Comparison of ENCODE assay signal across 27 cellular contexts in genomic region chr1:112040891-112041740, GRCh38. TPM values are rescaled to one million over a fixed set of nuclear protein-coding genes. Genes with fewer than 3 reads are reported as not detected.
DNase-seq lines count a peak whose midpoint lies in the region; ATAC-seq, FAIRE-seq and TF ChIP-seq lines count a peak whose summit lies in the region.
"Had no signal": no experiment of that assay in that cellular context is flagged by ENCODE, and none has a peak within 500 bp of the region (broad histone marks: within the 10 kb centered on the region; RNA-seq: fewer than 3 reads in every experiment).

No MANE protein-coding gene starts in this region.

- POLR2A ChIA-PET in HepG2 (lab: Yijun Ruan, JAX): no interaction called here

- H3K27me3 ChIP-seq in liver (ENCODE audit: control insufficient read depth in 4 of 4, insufficient read depth in 4 of 4, low read length in 3 of 4): no peaks in the 10 kb centered on the region
- no peaks in the 10 kb centered on the region for H3K27me3 ChIP-seq in HepG2 (ENCODE audit: control insufficient read depth in 1 of 2, insufficient read depth in 2 of 2, low read length in 2 of 2)
- H3K27me3 ChIP-seq: ascending aorta, esophagus muscularis mucosa, neural progenitor cell, SJSA1, vagina had no signal

- no peak overlapping the region for H3K4me3 Mint-ChIP-seq in natural killer cell treated with Interleukin-12 subunit alpha and Interleukin-12 subunit beta and Interleukin-15 and Interleukin-18, amount 100 ng/mL, for 72 hours
- H3K4me3 Mint-ChIP-seq: activated CD4-positive, alpha-beta memory T cell treated with anti-CD3 and anti-CD28 coated beads, Interleukin-2, amount 10 ng/mL, durations not matched to agents 7 days and 5 days; activated naive CD4-positive, alpha-beta T cell treated with anti-CD3 and anti-CD28 coated beads, Interleukin-2, amount 10 ng/mL, durations not matched to agents 7 days and 5 days; activated T-cell treated with anti-CD3 and anti-CD28 coated beads, Interleukin-2, amount 50 U/mL, for 24 hours; CD14-positive monocyte; neural progenitor cell; T-helper 2 cell treated with Interferon-gamma antibody and Interleukin-4, amounts not matched to agents 5 μg/mL and 100 μg/mL, for 36 hours; WTC11 had no signal

- no peak overlapping the region for H2AFZ ChIP-seq in HepG2 (ENCODE audit: low read length)
- H2AFZ ChIP-seq: neural progenitor cell, PC-9 had no signal

- H4K20me1 ChIP-seq in HepG2 (ENCODE audit: insufficient read depth, low read length): no peaks in the 10 kb centered on the region

- in situ Hi-C loops in HepG2 (cut with HindIII; ENCODE audit: extremely low pct_ligation_motif_present, low pct_unique_long_range_greater_than_20kb): no loop called here

- no TSS peak for BruUV-seq in HepG2 (replicated peaks; lab: Mats Ljungman, UMichigan)

- TF ChIP-seq RAD21 in liver (IDR thresholded peaks at IDR 0.05) (no peak), HepG2 (CRISPR knock-in tag; IDR thresholded peaks at IDR 0.05) (no peak)

- no peak for TF ChIP-seq POLR2A in HepG2 (IDR thresholded peaks at IDR 0.05; ENCODE audit: insufficient read depth in 1 of 2, low read depth in 2 of 2, low read length in 2 of 2)

- DNase-seq in HepG2 (ENCODE audit: low spot score): no peak
- DNase-seq in NOMO-1 treated with dmso at 0.1 percent for 144 hours (lab: John Stamatoyannopoulos, UW; ENCODE audit: unreplicated experiment): peak; percentile 72
- no peak for DNase-seq in activated naive CD4-positive, alpha-beta T cell treated with anti-CD3 and anti-CD28 coated beads, Interleukin-2, amount 50 U/mL, for 72 hours (ENCODE audit: low spot score in 2 of 2)
- no peak for DNase-seq in AML-193 (lab: John Stamatoyannopoulos, UW)
- no peak for DNase-seq in natural killer cell treated with Interleukin-12 subunit alpha and Interleukin-12 subunit beta and Interleukin-15 and Interleukin-18, amount 100 ng/mL, for 72 hours (ENCODE audit: low spot score)
- DNase-seq: activated CD4-positive, alpha-beta memory T cell treated with anti-CD3 and anti-CD28 coated beads, Interleukin-2, amount 10 ng/mL, durations not matched to agents 7 days and 5 days; activated naive CD4-positive, alpha-beta T cell treated with anti-CD3 and anti-CD28 coated beads, Interleukin-2, amount 10 ng/mL, durations not matched to agents 7 days and 5 days; activated T-cell treated with anti-CD3 and anti-CD28 coated beads, Interleukin-2, amount 50 U/mL, for 24 hours; KBM-7; NCI-H1930; PC-9; small intestine; stimulated activated CD4-positive, alpha-beta T cell treated with anti-CD3 and anti-CD28 coated beads, Interleukin-4, amount 100 ng/mL, for 24 hours had no signal

- H3K4me1 Mint-ChIP-seq in natural killer cell treated with Interleukin-12 subunit alpha and Interleukin-12 subunit beta and Interleukin-15 and Interleukin-18, amount 100 ng/mL, for 72 hours (ENCODE audit: low read depth in 2 of 2): no peaks in the 10 kb centered on the region
- H3K4me1 Mint-ChIP-seq: activated CD4-positive, alpha-beta memory T cell treated with anti-CD3 and anti-CD28 coated beads, Interleukin-2, amount 10 ng/mL, durations not matched to agents 7 days and 5 days; activated naive CD4-positive, alpha-beta T cell treated with anti-CD3 and anti-CD28 coated beads, Interleukin-2, amount 10 ng/mL, durations not matched to agents 7 days and 5 days; CD14-positive monocyte; neural progenitor cell; WTC11 had no signal

- 50% methylated on average over 7 of the region's 7 CpGs for WGBS in liver
- 19% methylated on average over 7 of the region's 7 CpGs for WGBS in HepG2 (ENCODE audit: low lambda C conversion rate)

- intact Hi-C loops in HepG2 (cut with micrococcal nuclease; ENCODE audit: unreplicated experiment): no loop called here

- CTCF ChIA-PET in HepG2 (lab: Yijun Ruan, JAX; ENCODE audit: low intra/inter-chr PET ratio, low total read pairs): no interaction called here

- H3K9ac ChIP-seq in liver (ENCODE audit: low read depth in 1 of 2, low read length in 2 of 2) (no peak overlapping the region), HepG2 (ENCODE audit: insufficient read depth, low read depth, low read length) (no peak overlapping the region)
- H3K9ac ChIP-seq: neural progenitor cell had no signal

- ATAC-seq in HepG2 (no peak), HG03280 (IDR thresholded peaks at IDR 0.05; ENCODE audit: unreplicated experiment) (peak; percentile 64), HG03135 (IDR thresholded peaks at IDR 0.05; ENCODE audit: unreplicated experiment) (no peak)
- no peak for ATAC-seq in activated naive CD4-positive, alpha-beta T cell treated with anti-CD3 and anti-CD28 coated beads, Interleukin-2, amount 50 U/mL, for 72 hours
- ATAC-seq in natural killer cell treated with Interleukin-12 subunit alpha and Interleukin-12 subunit beta and Interleukin-15 and Interleukin-18, amount 100 ng/mL, for 72 hours: no peak
- ATAC-seq: A549, left colon, WTC11 had no signal

- H3K4me3 ChIP-seq in liver (ENCODE audit: low read depth in 1 of 3, low read length in 3 of 3): no peak overlapping the region
- H3K4me3 ChIP-seq in HepG2 (replicated peaks in 1 of 3; ENCODE audit: insufficient read depth in 1 of 3, low read depth in 2 of 3, low read length in 3 of 3): no peak overlapping the region
- H3K4me3 ChIP-seq: A549, ascending aorta, esophagus muscularis mucosa, neural progenitor cell, PC-9, SJSA1, vagina had no signal

- H3K9me3 ChIP-seq in liver (ENCODE audit: control insufficient read depth in 4 of 4, low read length in 3 of 4): no peaks in the 10 kb centered on the region
- H3K9me3 ChIP-seq in HepG2 (ENCODE audit: low read length): no peaks in the 10 kb centered on the region
- H3K9me3 ChIP-seq: A549, ascending aorta, esophagus muscularis mucosa, SJSA1, vagina had no signal

- H3K36me3 ChIP-seq in liver (ENCODE audit: control insufficient read depth in 4 of 4, insufficient read depth in 3 of 4, low read depth in 1 of 4, low read length in 3 of 4) (no peaks in the 10 kb centered on the region), HepG2 (replicated peaks in 1 of 2; ENCODE audit: control insufficient read depth in 1 of 2, insufficient read depth in 2 of 2, low read length in 2 of 2) (no peaks in the 10 kb centered on the region)
- H3K36me3 ChIP-seq: ascending aorta, esophagus muscularis mucosa, neural progenitor cell, SJSA1, vagina had no signal

- TF ChIP-seq EP300 in HepG2 (IDR thresholded peaks at IDR 0.05; ENCODE audit: low read depth in 2 of 2, low read length in 2 of 2) (no peak), HepG2 (CRISPR knock-in tag; IDR thresholded peaks at IDR 0.05; ENCODE audit: borderline replicate concordance) (no peak)

- H3K27ac Mint-ChIP-seq in activated naive CD4-positive, alpha-beta T cell treated with anti-CD3 and anti-CD28 coated beads, Interleukin-2, amount 50 U/mL, for 72 hours: no peak overlapping the region
- no peak overlapping the region for H3K27ac Mint-ChIP-seq in natural killer cell treated with Interleukin-12 subunit alpha and Interleukin-12 subunit beta and Interleukin-15 and Interleukin-18, amount 100 ng/mL, for 72 hours
- H3K27ac Mint-ChIP-seq: activated CD4-positive, alpha-beta memory T cell treated with anti-CD3 and anti-CD28 coated beads, Interleukin-2, amount 10 ng/mL, durations not matched to agents 7 days and 5 days; activated naive CD4-positive, alpha-beta T cell treated with anti-CD3 and anti-CD28 coated beads, Interleukin-2, amount 10 ng/mL, durations not matched to agents 7 days and 5 days; activated T-cell treated with anti-CD3 and anti-CD28 coated beads, Interleukin-2, amount 50 U/mL, for 24 hours; CD14-positive monocyte; neural progenitor cell; T-helper 2 cell treated with Interferon-gamma antibody and Interleukin-4, amounts not matched to agents 5 μg/mL and 100 μg/mL, for 36 hours; WTC11 had no signal

- TF ChIP-seq CTCF in liver (IDR thresholded peaks at IDR 0.05; ENCODE audit: low read depth, low read length, missing input control) (no peak), HepG2 (CRISPR knock-in tag; IDR thresholded peaks at IDR 0.05) (no peak)

- FAIRE-seq in HepG2 (lab: Jason Lieb, UNC): no peak
- FAIRE-seq: A549, H1, small intestine had no signal

- no peaks in the 10 kb centered on the region for H3K36me3 Mint-ChIP-seq in activated naive CD4-positive, alpha-beta T cell treated with anti-CD3 and anti-CD28 coated beads, Interleukin-2, amount 50 U/mL, for 72 hours
- no peaks in the 10 kb centered on the region for H3K36me3 Mint-ChIP-seq in natural killer cell treated with Interleukin-12 subunit alpha and Interleukin-12 subunit beta and Interleukin-15 and Interleukin-18, amount 100 ng/mL, for 72 hours
- H3K36me3 Mint-ChIP-seq: activated naive CD4-positive, alpha-beta T cell treated with anti-CD3 and anti-CD28 coated beads, Interleukin-2, amount 10 ng/mL, durations not matched to agents 7 days and 5 days; CD14-positive monocyte; neural progenitor cell; WTC11 had no signal

- no peaks in the 10 kb centered on the region for H3K79me2 ChIP-seq in HepG2 (ENCODE audit: insufficient read depth, low read length)

- no peaks in the 10 kb centered on the region for H3K9me3 Mint-ChIP-seq in activated naive CD4-positive, alpha-beta T cell treated with anti-CD3 and anti-CD28 coated beads, Interleukin-2, amount 50 U/mL, for 72 hours
- H3K9me3 Mint-ChIP-seq in natural killer cell treated with Interleukin-12 subunit alpha and Interleukin-12 subunit beta and Interleukin-15 and Interleukin-18, amount 100 ng/mL, for 72 hours: no peaks in the 10 kb centered on the region
- H3K9me3 Mint-ChIP-seq: activated CD4-positive, alpha-beta memory T cell treated with anti-CD3 and anti-CD28 coated beads, Interleukin-2, amount 10 ng/mL, durations not matched to agents 7 days and 5 days; activated naive CD4-positive, alpha-beta T cell treated with anti-CD3 and anti-CD28 coated beads, Interleukin-2, amount 10 ng/mL, durations not matched to agents 7 days and 5 days; activated T-cell treated with anti-CD3 and anti-CD28 coated beads, Interleukin-2, amount 50 U/mL, for 24 hours; CD14-positive monocyte; neural progenitor cell; T-helper 2 cell treated with Interferon-gamma antibody and Interleukin-4, amounts not matched to agents 5 μg/mL and 100 μg/mL, for 36 hours; WTC11 had no signal

- H3K4me1 ChIP-seq in liver (ENCODE audit: control insufficient read depth in 4 of 4, insufficient read depth in 4 of 4, low read length in 3 of 4) (no peaks in the 10 kb centered on the region), HepG2 (ENCODE audit: insufficient read depth, low read length) (no peaks in the 10 kb centered on the region)
- H3K4me1 ChIP-seq: A549, ascending aorta, esophagus muscularis mucosa, neural progenitor cell, SJSA1, vagina had no signal

- H3K27ac ChIP-seq in liver (ENCODE audit: low read depth in 1 of 2, low read length in 2 of 2) (no peak overlapping the region), HepG2 (ENCODE audit: extremely low read length, insufficient read depth, low read length) (no peak overlapping the region)
- H3K27ac ChIP-seq: A549, ascending aorta, esophagus muscularis mucosa, neural progenitor cell, PC-9, SJSA1, vagina had no signal

- peaks cover 22 to 27% of the 10 kb centered on the region in 2 donors for H3K27me3 Mint-ChIP-seq in natural killer cell treated with Interleukin-12 subunit alpha and Interleukin-12 subunit beta and Interleukin-15 and Interleukin-18, amount 100 ng/mL, for 72 hours

- no peak overlapping the region for H3K4me2 ChIP-seq in HepG2 (ENCODE audit: low read depth, low read length)
- H3K4me2 ChIP-seq: A549, neural progenitor cell, PC-9 had no signal

RNA-seq across cellular contexts. Expression of gene KCND3, which starts 51.6 kb away (rescaled TPM):
- total RNA-seq in liver: 10 to 100 TPM in 1 of 2 donors, 1 to 10 TPM in 1; 1.0 to 27.1 TPM
- polyA plus RNA-seq in liver: 1 to 10 TPM; 4.5 to 7.6 TPM
- not detected in 2 replicates for total RNA-seq in HepG2 (2016; rRNA removed; fragmentation: Illumina TruSeq; extraction: Trizol)
- total RNA-seq in HepG2 (2016; cell fraction: cytosol; rRNA removed; fragmentation: Illumina TruSeq; extraction: Trizol; ENCODE audit: low read depth): not detected in 2 replicates
- not detected in 2 replicates for total RNA-seq in HepG2 (2016; cell fraction: insoluble cytoplasmic fraction; rRNA removed; fragmentation: Illumina TruSeq; extraction: Trizol)
- not detected in 2 replicates for total RNA-seq in HepG2 (2016; cell fraction: membrane; rRNA removed; fragmentation: Illumina TruSeq; extraction: Trizol)
- total RNA-seq in HepG2 (2016; cell fraction: nucleus; rRNA removed; fragmentation: Illumina TruSeq; extraction: Trizol): not detected in 2 replicates
- 0.04 and 0.09 TPM in 2 replicates for polyA plus RNA-seq in HepG2 (2011; rRNA removed)
- 0.03 and 0.05 TPM in 2 replicates for polyA plus RNA-seq in HepG2 (2011; cell fraction: cytosol; rRNA removed)
- polyA plus RNA-seq in HepG2 (2011; cell fraction: nucleus; rRNA removed): 0.02 and 0.11 TPM in 2 replicates
- polyA plus RNA-seq in HepG2 (2012): not detected in 2 replicates
- not detected in 2 replicates for polyA plus RNA-seq in HepG2 (2016; cell fraction: cytosol; fragmentation: Illumina TruSeq; extraction: Trizol; ENCODE audit: low read depth)
- polyA plus RNA-seq in HepG2 (2016; cell fraction: insoluble cytoplasmic fraction; fragmentation: Illumina TruSeq; extraction: Trizol; ENCODE audit: low read depth): not detected in 2 replicates
- not detected in 2 replicates for polyA plus RNA-seq in HepG2 (2016; cell fraction: membrane; fragmentation: Illumina TruSeq; extraction: Trizol; ENCODE audit: low read depth)
- not detected in 2 replicates for polyA plus RNA-seq in HepG2 (2016; cell fraction: nucleus; fragmentation: Illumina TruSeq; extraction: Trizol; ENCODE audit: insufficient read depth, low read depth)
- 0.20 TPM in 1 of 2 replicates, not detected in the other for polyA minus RNA-seq in HepG2 (2011; rRNA and poly(A)+ RNA removed; ENCODE audit: low replicate concordance)
- polyA minus RNA-seq in HepG2 (2011; cell fraction: cytosol; rRNA and poly(A)+ RNA removed): 0.10 TPM in 1 of 2 replicates, not detected in the other
- polyA minus RNA-seq in HepG2 (2011; cell fraction: nucleus; rRNA and poly(A)+ RNA removed): 0.12 TPM in 1 of 2 replicates, not detected in the other
- total RNA-seq in activated naive CD4-positive, alpha-beta T cell treated with anti-CD3 and anti-CD28 coated beads, Interleukin-2, amount 50 U/mL, for 72 hours: not detected
- not detected for total RNA-seq in natural killer cell treated with Interleukin-12 subunit alpha and Interleukin-12 subunit beta and Interleukin-15 and Interleukin-18, amount 100 ng/mL, for 72 hours
- total RNA-seq: activated CD4-positive, alpha-beta memory T cell treated with anti-CD3 and anti-CD28 coated beads, Interleukin-2, amount 10 ng/mL, durations not matched to agents 7 days and 5 days; PC-9; SJSA1 had no signal
- polyA plus RNA-seq: A549, CD14-positive monocyte had no signal
